10 cellular contexts compared by ENCODE assay signal in the genomic region with DNA sequence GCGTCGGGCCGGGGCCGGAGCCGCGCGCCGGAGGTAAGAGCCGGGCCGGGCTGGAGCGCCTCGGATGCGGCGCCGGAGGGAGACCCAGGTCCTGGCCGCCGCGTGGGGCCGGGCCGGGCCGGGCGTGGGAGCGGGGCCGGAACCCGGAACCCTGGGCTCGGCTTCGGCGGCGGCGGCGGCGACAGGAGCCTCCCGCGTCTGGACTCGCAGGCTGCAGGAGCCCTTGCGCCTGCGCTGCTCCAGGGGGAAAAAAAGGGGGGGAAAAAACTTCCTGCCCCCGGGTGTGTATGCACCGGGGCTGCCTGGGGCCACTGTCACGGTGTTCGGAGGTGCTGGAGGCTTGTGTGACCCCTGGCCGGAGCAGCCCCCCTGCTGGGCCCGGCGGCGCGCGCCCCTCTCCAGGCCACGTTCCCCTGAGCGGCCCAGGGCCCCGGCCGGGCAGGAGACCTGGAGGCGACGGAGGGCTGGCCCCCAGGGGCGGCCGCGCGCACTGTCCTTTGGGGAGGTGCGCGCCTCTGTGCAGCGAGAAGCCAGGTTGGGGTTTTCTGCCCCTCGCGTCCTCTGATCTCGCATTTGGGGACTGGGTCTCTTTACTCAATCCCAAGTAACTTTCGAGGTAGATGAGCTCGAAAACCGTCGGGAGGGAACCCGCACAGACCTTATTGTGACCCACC. TPM values are rescaled to one million over a fixed set of nuclear protein-coding genes. Genes with fewer than 3 reads are reported as not detected.
DNase-seq lines count a peak whose midpoint lies in the region; ATAC-seq, FAIRE-seq and TF ChIP-seq lines count a peak whose summit lies in the region.
"Had no signal": no experiment of that assay in that cellular context is flagged by ENCODE, and none has a peak within 500 bp of the region (broad histone marks: within the 10 kb centered on the region; RNA-seq: fewer than 3 reads in every experiment).

No MANE protein-coding gene starts in this region.

- peak overlapping the region; percentile 72 for H3K4ac ChIP-seq in IMR-90 (ENCODE audit: low read depth, low read length)

- no peak overlapping the region for H4K91ac ChIP-seq in IMR-90 (ENCODE audit: insufficient read depth, low read depth, low read length)

- peak; percentile 27 for ATAC-seq in GM21717 (IDR thresholded peaks at IDR 0.05; ENCODE audit: unreplicated experiment)
- ATAC-seq in IMR-90 (ENCODE audit: low read depth): peak; percentile 43
- peak; percentile 52 for ATAC-seq in GM12878

- SMC1A ChIA-PET in GM12878 (lab: Charles Lee; ENCODE audit: uncharacterized antibody, unreplicated experiment): interaction anchor here (0.8 to 1.4 kb wide), 4 partner anchors 9 to 18 kb away, joined by 3 to 6 read pairs (median 4); no protein-coding TSS in a partner anchor

- RAD21 ChIA-PET in GM12878 (lab: Charles Lee; ENCODE audit: unreplicated experiment): interaction anchor here (0.9 to 1.5 kb wide), 3 partner anchors 11 to 18 kb away, joined by 3 to 5 read pairs (median 3); no protein-coding TSS in a partner anchor

- intact Hi-C loops in IMR-90 (cut with micrococcal nuclease) (loop anchor here (2.0 to 5.0 kb wide), 5 partner anchors 19 to 376 kb away; no protein-coding TSS in a partner anchor), GM12878 (cut with micrococcal nuclease; ENCODE audit: unreplicated experiment) (no loop called here)

- no peak overlapping the region for H3K56ac ChIP-seq in IMR-90 (ENCODE audit: extremely low read depth, insufficient read depth, low read length)

- H2AFZ ChIP-seq in IMR-90 (replicated peaks; ENCODE audit: low read length, poor library complexity) (peak overlapping the region; percentile 91), GM12878 (ENCODE audit: control insufficient read depth, low read depth, low read length) (peak overlapping the region; percentile 59)

- H4K20me1 ChIP-seq in IMR-90 (ENCODE audit: insufficient read depth, low read length) (peaks cover 14% of the 10 kb centered on the region; the same call in 1 of the 2 replicates), GM12878 (ENCODE audit: control insufficient read depth, insufficient read depth) (no peaks in the 10 kb centered on the region)

- peak overlapping the region; percentile 48 for H3K18ac ChIP-seq in IMR-90 (ENCODE audit: low read depth, low read length)

- 0 out of 2 replicates have a peak overlapping the region, but pooled peaks have one; percentile 36 for H2BK120ac ChIP-seq in IMR-90 (ENCODE audit: low read depth, low read length)

- POLR2A ChIA-PET in IMR-90 (lab: Charles Lee; ENCODE audit: unreplicated experiment) (no interaction called here), GM12878 (lab: Charles Lee) (interaction anchor here (0.6 to 1.9 kb wide), 3 partner anchors 10 to 67 kb away, joined by 3 to 7 read pairs (median 4); no protein-coding TSS in a partner anchor)

- H3K4me3 ChIP-seq in IMR-90 (ENCODE audit: insufficient read depth, low read depth, low read length): peak overlapping the region; percentile 88
- H3K4me3 ChIP-seq in GM12878: peak overlapping the region; percentile 81
- H3K4me3 ChIP-seq in kidney epithelial cell (ENCODE audit: low read depth, low read length): peak overlapping the region; percentile 72
- peak overlapping the region; percentile 70 to 80 (median 71) for H3K4me3 ChIP-seq in subcutaneous abdominal adipose tissue (ENCODE audit: low read depth in 1 of 5, low read length in 5 of 5)

- peak overlapping the region; percentile 75; the same call in 1 of the 2 replicates for H2AK5ac ChIP-seq in IMR-90 (ENCODE audit: low read depth, low read length)

- H3K36me3 ChIP-seq in IMR-90 (ENCODE audit: control insufficient read depth, insufficient read depth, low read length) (no peaks in the 10 kb centered on the region), GM12878 (ENCODE audit: control insufficient read depth in 2 of 2, insufficient read depth in 2 of 2, low read length in 1 of 2) (no peaks in the 10 kb centered on the region), kidney epithelial cell (ENCODE audit: control insufficient read depth, insufficient read depth, low read length) (no peaks in the 10 kb centered on the region), subcutaneous abdominal adipose tissue (ENCODE audit: control insufficient read depth in 5 of 5, insufficient read depth in 5 of 5, low read length in 5 of 5) (no peaks in the 10 kb centered on the region)

- TF ChIP-seq RAD21 in IMR-90 (IDR thresholded peaks at IDR 0.05; ENCODE audit: low read length) (no peak), GM12878 (IDR thresholded peaks at IDR 0.05; ENCODE audit: insufficient read depth, low read depth, low read length) (no peak)

- TF ChIP-seq CTCF in IMR-90 (conservative IDR thresholded peaks at IDR 0.05; ENCODE audit: low read depth, low read length) (no peak), GM12878 (IDR thresholded peaks at IDR 0.05 in 2 of 3, conservative IDR thresholded peaks at IDR 0.05 in 1 of 3; ENCODE audit: control insufficient read depth in 2 of 3, extremely low read depth in 1 of 3, insufficient read depth in 1 of 3, low read depth in 3 of 3, low read length in 3 of 3) (no peak), kidney epithelial cell (IDR thresholded peaks at IDR 0.05; ENCODE audit: insufficient read depth, low read length, poor library complexity, severe bottlenecking) (no peak)

- H3K4me1 ChIP-seq in IMR-90 (ENCODE audit: control insufficient read depth, insufficient read depth, low read length): peaks cover under 1% of the 10 kb centered on the region
- H3K4me1 ChIP-seq in GM12878 (ENCODE audit: control insufficient read depth, insufficient read depth, low read length): peaks cover 13% of the 10 kb centered on the region
- H3K4me1 ChIP-seq in subcutaneous abdominal adipose tissue (ENCODE audit: control insufficient read depth in 5 of 5, insufficient read depth in 5 of 5, low read length in 5 of 5): peaks cover under 1 to 32% (median 26%) of the 10 kb centered on the region in 5 donors

- peaks cover 24% of the 10 kb centered on the region for H3K79me2 ChIP-seq in GM12878 (ENCODE audit: control insufficient read depth, insufficient read depth, low read length)

- peaks cover 13 to 23% of the 10 kb centered on the region in 2 experiments for H3K79me1 ChIP-seq in IMR-90 (ENCODE audit: low read depth in 1 of 2, low read length in 2 of 2)

- dilution Hi-C loops in IMR-90 (cut with HindIII; ENCODE audit: low sequenced_read_pairs, unreplicated experiment): no loop called here

- H3K4me2 ChIP-seq in IMR-90 (ENCODE audit: low read depth, low read length) (peak overlapping the region; percentile 98), GM12878 (ENCODE audit: control insufficient read depth, insufficient read depth) (peak overlapping the region; percentile 85)

- no TSS peak for BruUV-seq in IMR-90 (replicated peaks; lab: Mats Ljungman, UMichigan)
- no TSS peak for BruUV-seq in GM12878 (replicated peaks; lab: Mats Ljungman, UMichigan)

- peak overlapping the region; percentile 64 for H3K27ac ChIP-seq in IMR-90 (ENCODE audit: insufficient read depth, low read length)
- H3K27ac ChIP-seq in GM12878 (ENCODE audit: control insufficient read depth, insufficient read depth): peak overlapping the region; percentile 9; the same call in 1 of the 2 replicates
- H3K27ac ChIP-seq in subcutaneous abdominal adipose tissue (ENCODE audit: low read depth, low read length): no peak overlapping the region

- no peak overlapping the region; the same call in 1 of the 2 replicates for H4K5ac ChIP-seq in IMR-90 (ENCODE audit: low read depth, low read length)

- no peaks in the 10 kb centered on the region for H3K9me1 ChIP-seq in IMR-90 (ENCODE audit: insufficient read depth, low read length)

- H3K27me3 ChIP-seq in IMR-90 (ENCODE audit: control insufficient read depth, insufficient read depth, low read length) (no peaks in the 10 kb centered on the region), GM12878 (replicated peaks in 1 of 2; ENCODE audit: control insufficient read depth in 2 of 2, insufficient read depth in 2 of 2, low read length in 1 of 2) (no peaks in the 10 kb centered on the region), kidney epithelial cell (ENCODE audit: control insufficient read depth, insufficient read depth, low read length) (no peaks in the 10 kb centered on the region), subcutaneous abdominal adipose tissue (ENCODE audit: control insufficient read depth in 5 of 5, insufficient read depth in 4 of 5, low read length in 5 of 5) (peaks cover 0 to 10% (median 7%) of the 10 kb centered on the region in 5 donors)

- H2BK5ac ChIP-seq in IMR-90 (ENCODE audit: low read depth, low read length, poor library complexity, severe bottlenecking): peak overlapping the region; percentile 42

- H2BK15ac ChIP-seq in IMR-90 (ENCODE audit: low read depth, low read length): peak overlapping the region; percentile 4; the same call in 1 of the 3 replicates

- H3K9ac ChIP-seq in IMR-90 (ENCODE audit: low read depth, low read length) (peak overlapping the region; percentile 87), GM12878 (ENCODE audit: control insufficient read depth, insufficient read depth, low read length) (peak overlapping the region; percentile 37), subcutaneous abdominal adipose tissue (ENCODE audit: low read length in 5 of 5) (peak overlapping the region in 4 of 5 donors; percentile 45 to 71 (median 52))

- in situ Hi-C loops in IMR-90 (cut with MboI; ENCODE audit: low sequenced_read_pairs) (loop anchor here (25.0 kb wide), 1 partner anchor 376 kb away; no protein-coding TSS in a partner anchor), GM12878 (cut with MboI) (loop anchor here (25.0 kb wide), 1 partner anchor 976 kb away; a partner anchor contains a TSS)

- H3K23ac ChIP-seq in IMR-90 (ENCODE audit: low read depth, low read length): peak overlapping the region; percentile 90

- DNase-seq in NCI-H2081 (lab: John Stamatoyannopoulos, UW): peak; percentile 34 to 61
- no peak for DNase-seq in NCI-H2081 treated with DMSO at 0.1 percent for 48 hours (lab: John Stamatoyannopoulos, UW)
- no peak for DNase-seq in IMR-90
- DNase-seq in GM12878 (ENCODE audit: low read depth, low spot score): no peak
- DNase-seq in kidney epithelial cell (ENCODE audit: low read depth): no peak
- DNase-seq in NCI-H2107 treated with DMSO at 0.1 percent for 48 hours (lab: John Stamatoyannopoulos, UW; ENCODE audit: unreplicated experiment): no peak

- H3K9me3 ChIP-seq in IMR-90 (ENCODE audit: control insufficient read depth, insufficient read depth, low read length) (no peaks in the 10 kb centered on the region), GM12878 (replicated peaks; ENCODE audit: control insufficient read depth, insufficient read depth, low read length) (no peaks in the 10 kb centered on the region), subcutaneous abdominal adipose tissue (ENCODE audit: control insufficient read depth in 5 of 5, low read length in 5 of 5) (no peaks in the 10 kb centered on the region)

- 0% methylated on average over 6 of the region's 68 CpGs; no CpG with 5 or more reads in 1 of the 2 experiments for WGBS in IMR-90 (ENCODE audit: extremely low coverage in 2 of 2, insufficient read length in 1 of 2), 2 experiments
- WGBS in GM12878 (ENCODE audit: insufficient coverage, insufficient replicate concordance, low lambda C conversion rate, missing lambda C conversion rate): 1% methylated on average over 46 of the region's 68 CpGs

- TF ChIP-seq EP300 in GM12878 (IDR thresholded peaks at IDR 0.05; ENCODE audit: borderline replicate concordance in 1 of 2, control insufficient read depth in 1 of 2, low read depth in 2 of 2, low read length in 2 of 2): no peak

- CTCF ChIA-PET in IMR-90 (lab: Yijun Ruan, JAX) (no interaction called here), GM12878 (lab: Yijun Ruan, JAX) (interaction anchor here (0.6 to 1.7 kb wide), 4 partner anchors 10 to 180 kb away, joined by 3 to 7 read pairs (median 4); no protein-coding TSS in a partner anchor)

- H4K8ac ChIP-seq in IMR-90 (ENCODE audit: low read depth in 2 of 2, low read length in 2 of 2): peak overlapping the region in 1 of 2 experiments; percentile 61; a peak in 1 of 4 replicates

- TF ChIP-seq POLR2A in IMR-90 (IDR thresholded peaks at IDR 0.05; ENCODE audit: low read depth, low read length) (no peak), GM12878 (IDR thresholded peaks at IDR 0.05; ENCODE audit: low read depth, low read length) (no peak)

- peak overlapping the region; percentile 90 for H2AK9ac ChIP-seq in IMR-90 (replicated peaks; ENCODE audit: low read depth, low read length, poor library complexity)

- FAIRE-seq in GM12878 (lab: Jason Lieb, UNC): no peak
- FAIRE-seq: colon, G401.6 had no signal

- no peak overlapping the region for H2BK20ac ChIP-seq in IMR-90 (ENCODE audit: low read depth, low read length)

- H3K14ac ChIP-seq in IMR-90 (replicated peaks; ENCODE audit: low read depth, low read length): 0 out of 2 replicates have a peak overlapping the region, but pooled peaks have one; percentile 21

RNA-seq across cellular contexts. Expression of a gene that starts 0.9 kb away (rescaled TPM):
- 2.0 and 2.5 TPM in 2 replicates for total RNA-seq in IMR-90 (2012; rRNA removed)
- polyA plus RNA-seq in IMR-90 (2012; rRNA removed): 7.9 and 8.0 TPM in 2 replicates
- 3.8 and 7.2 TPM in 2 replicates for polyA plus RNA-seq in IMR-90 (2012; cell fraction: cytosol; rRNA removed)
- polyA plus RNA-seq in IMR-90 (2012; cell fraction: nucleus; rRNA removed; ENCODE audit: low replicate concordance): 41.4 and 50.7 TPM in 2 replicates
- 30.8 and 36.8 TPM in 2 replicates for total RNA-seq in GM12878 (2013; cell fraction: nucleolus; rRNA removed)
- total RNA-seq in GM12878 (2014; rRNA removed): 8.5 and 9.8 TPM in 2 replicates
- 6.3 and 6.9 TPM in 2 replicates for total RNA-seq in GM12878 (2014; rRNA removed; fragmentation: Illumina TruSeq; extraction: Trizol)
- 17.9 and 19.5 TPM in 2 replicates for total RNA-seq in GM12878 (2021)
- 3.9 TPM for polyA plus RNA-seq in GM12878 (2011; ENCODE audit: low read depth)
- 4.3 and 5.3 TPM in 2 replicates for polyA plus RNA-seq in GM12878 (2011; rRNA removed)
- polyA plus RNA-seq in GM12878 (2011; cell fraction: cytosol; rRNA removed): 5.4 and 7.7 TPM in 2 replicates
- polyA plus RNA-seq in GM12878 (2011; cell fraction: nucleus; rRNA removed): 33.8 and 54.4 TPM in 2 replicates
- 5.1 and 6.7 TPM in 2 replicates for polyA plus RNA-seq in GM12878 (2012)
- 5.7 and 9.5 TPM in 2 replicates for polyA plus RNA-seq in GM12878 (2014; fragmentation: Illumina TruSeq; extraction: Trizol)
- 1 to 10 TPM; 1.4 to 2.2 TPM for polyA plus RNA-seq in GM12878 (2014; fragmentation: Nextera tagmentation; extraction: Ambion mirVana)
- polyA plus RNA-seq in GM12878 (2014; rRNA removed): 16.1 and 19.4 TPM in 2 replicates
- polyA plus RNA-seq in GM12878 (2016; fragmentation: Nextera tagmentation; extraction: Ambion mirVana): 1 to 10 TPM; 2.5 to 2.7 TPM
- 5.6 and 8.7 TPM in 2 replicates for polyA minus RNA-seq in GM12878 (2011; rRNA and poly(A)+ RNA removed)
- 3.3 and 5.0 TPM in 2 replicates for polyA minus RNA-seq in GM12878 (2011; cell fraction: cytosol; rRNA and poly(A)+ RNA removed)
- 7.9 and 19.0 TPM in 2 replicates for polyA minus RNA-seq in GM12878 (2011; cell fraction: nucleus; rRNA and poly(A)+ RNA removed)
- 11.6 and 12.4 TPM in 2 replicates for total RNA-seq in kidney epithelial cell

Comparison
In these comparisons a context has a peak if more than half of its experiments do, and no peak if none do; other contexts are left out.
1. DNase-seq: peak in NCI-H2081 (2 of 2); none in NCI-H2081 treated with DMSO at 0.1 percent for 48 hours (single experiment), IMR-90 (single experiment), GM12878 (single experiment), kidney epithelial cell (single experiment) and NCI-H2107 treated with DMSO at 0.1 percent for 48 hours (single experiment).
2. H3K9ac ChIP-seq: peak in every context shown above with its lines; median percentile 87 in IMR-90; 52 in subcutaneous abdominal adipose tissue; 37 in GM12878.
3. Peak in every context shown above with its lines, with median percentiles within 50 percentile points of each other: ATAC-seq and H3K4me3 ChIP-seq.